In genomic region chr10:131730771-131731497, GRCh38 we compare ENCODE assay signal across 16 cellular contexts.
"Had no signal": no experiment of that assay in that cellular context is flagged by ENCODE, and none has a peak within 500 bp of the region (broad histone marks: within the 10 kb centered on the region; RNA-seq: fewer than 3 reads in every experiment).

No MANE protein-coding gene starts in this region.

- H3K27ac ChIP-seq: ascending aorta, esophagus muscularis mucosa, gastroesophageal sphincter, heart left ventricle, upper lobe of left lung, WERI-Rb-1 had no signal

- ATAC-seq: gastroesophageal sphincter; heart left ventricle; naive thymus-derived CD8-positive, alpha-beta T cell; stimulated activated naive CD8-positive, alpha-beta T cell treated with anti-CD3 and anti-CD28 coated beads, Interleukin-15, amount 100 ng/mL, for 72 hours had no signal

- H3K9me3 ChIP-seq: ascending aorta had no signal

- H3K27me3 ChIP-seq: ascending aorta, esophagus muscularis mucosa, upper lobe of left lung had no signal

- H3K4me3 ChIP-seq: ascending aorta, esophagus muscularis mucosa, gastroesophageal sphincter, heart left ventricle, upper lobe of left lung had no signal

- H3K4me1 ChIP-seq: ascending aorta had no signal

- DNase-seq: activated CD4-positive, alpha-beta T cell treated with anti-CD3 and anti-CD28 coated beads for 1 hour; activated CD4-positive, alpha-beta T cell treated with anti-CD3 and anti-CD28 coated beads, Interleukin-2, amount 50 U/mL, for 48 hours; activated gamma-delta T cell; effector CD4-positive, alpha-beta T cell; heart left ventricle; mesendoderm; naive thymus-derived CD8-positive, alpha-beta T cell; nucleus accumbens; stimulated activated CD4-positive, alpha-beta T cell treated with anti-CD3 and anti-CD28 coated beads, Interleukin-12 subunit alpha, Interleukin-12 subunit beta, amount 100 ng/mL, for 4 hours; stimulated activated naive CD8-positive, alpha-beta T cell treated with anti-CD3 and anti-CD28 coated beads, Interleukin-15, amount 100 ng/mL, for 72 hours; T-helper 2 cell; WERI-Rb-1 had no signal

- H3K36me3 ChIP-seq: ascending aorta, esophagus muscularis mucosa, gastroesophageal sphincter, heart left ventricle, upper lobe of left lung, WERI-Rb-1 had no signal
